8 cellular contexts compared by ENCODE assay signal in genomic region chr9:110029422-110029814, GRCh38.
A peak's percentile ranks its signal among the peaks of the same experiment; 100 is the strongest.
DNase-seq lines count a peak whose midpoint lies in the region; ATAC-seq, FAIRE-seq and TF ChIP-seq lines count a peak whose summit lies in the region.
"Had no signal": no experiment of that assay in that cellular context is flagged by ENCODE, and none has a peak within 500 bp of the region (broad histone marks: within the 10 kb centered on the region; RNA-seq: fewer than 3 reads in every experiment).

No MANE protein-coding gene starts in this region.

- TF ChIP-seq CTCF in astrocyte of the spinal cord (IDR thresholded peaks at IDR 0.05; ENCODE audit: low read depth, low read length) (no peak), left lung (IDR thresholded peaks at IDR 0.05) (no peak), WTC11 (IDR thresholded peaks at IDR 0.05) (no peak)

- POLR2A ChIA-PET in WTC11 (lab: Charles Lee) = no interaction called here

- H3K36me3 ChIP-seq in KOPT-K1 (ENCODE audit: insufficient read depth, low read length) (no peaks in the 10 kb centered on the region), left lung (no peaks in the 10 kb centered on the region)

- H3K4me1 Mint-ChIP-seq in WTC11 = peaks cover 32% of the 10 kb centered on the region
- H3K4me1 Mint-ChIP-seq in activated T-cell treated with anti-CD3 and anti-CD28 coated beads, Interleukin-2, amount 50 U/mL, for 4 hours (ENCODE audit: low read depth) = peaks cover 18% of the 10 kb centered on the region

- no peaks in the 10 kb centered on the region for H3K27me3 Mint-ChIP-seq in WTC11 (ENCODE audit: low read depth)
- H3K27me3 Mint-ChIP-seq in activated T-cell treated with anti-CD3 and anti-CD28 coated beads, Interleukin-2, amount 50 U/mL, for 4 hours (ENCODE audit: low read depth) = no peaks in the 10 kb centered on the region

- H3K9me3 ChIP-seq in KOPT-K1 (ENCODE audit: insufficient read depth, low read length, poor library complexity, severe bottlenecking) (no peaks in the 10 kb centered on the region), left lung (no peaks in the 10 kb centered on the region)

- no peaks in the 10 kb centered on the region for H3K36me3 Mint-ChIP-seq in WTC11
- no peaks in the 10 kb centered on the region for H3K36me3 Mint-ChIP-seq in activated T-cell treated with anti-CD3 and anti-CD28 coated beads, Interleukin-2, amount 50 U/mL, for 4 hours (ENCODE audit: insufficient read depth)

- ATAC-seq in left lung (peak; percentile 74), WTC11 (no peak)
- ATAC-seq in activated T-cell treated with anti-CD3 and anti-CD28 coated beads, Interleukin-2, amount 50 U/mL, for 4 hours = no peak

- no peak overlapping the region for H3K27ac Mint-ChIP-seq in WTC11

- intact Hi-C loops in left lung (cut with DNase I) = no loop called here

- peak overlapping the region; percentile 34 for H3K27ac ChIP-seq in KOPT-K1 (ENCODE audit: low read depth, low read length, poor library complexity, severe bottlenecking)
- peak overlapping the region in 1 of 2 donors; percentile 54 for H3K27ac ChIP-seq in left lung

- in situ Hi-C loops in astrocyte of the spinal cord (cut with HindIII; ENCODE audit: low sequenced_read_pairs) = no loop called here

- CTCF ChIA-PET in WTC11 (lab: Charles Lee) = no interaction called here

- no peaks in the 10 kb centered on the region for H3K27me3 ChIP-seq in left lung

- peaks cover 0 to 31% of the 10 kb centered on the region in 2 donors for H3K4me1 ChIP-seq in left lung

- DNase-seq in astrocyte of the spinal cord (ENCODE audit: low read depth, low spot score) (peak; percentile 75), left lung (no peak), urothelium cell line (ENCODE audit: low spot score) (peak; percentile 46), WTC11 (ENCODE audit: low spot score) (no peak), NCI-H2029 (lab: John Stamatoyannopoulos, UW) (no peak)
- no peak for DNase-seq in activated T-cell treated with anti-CD3 and anti-CD28 coated beads, Interleukin-2, amount 50 U/mL, for 4 hours
- DNase-seq: NCI-H748 treated with DMSO at 0.1 percent for 48 hours had no signal

- 0 out of 2 replicates have a peak, but pooled peaks cover 2% of the 10 kb centered on the region for H3K9me3 Mint-ChIP-seq in WTC11
- no peaks in the 10 kb centered on the region for H3K9me3 Mint-ChIP-seq in activated T-cell treated with anti-CD3 and anti-CD28 coated beads, Interleukin-2, amount 50 U/mL, for 4 hours

- H3K4me3 Mint-ChIP-seq in WTC11 = no peak overlapping the region
- H3K4me3 Mint-ChIP-seq in activated T-cell treated with anti-CD3 and anti-CD28 coated beads, Interleukin-2, amount 50 U/mL, for 4 hours = no peak overlapping the region

- no peak for FAIRE-seq in urothelium cell line (lab: Jason Lieb, UNC)

- H3K4me3 ChIP-seq in astrocyte of the spinal cord (ENCODE audit: low read depth, low read length) (no peak overlapping the region), left lung (no peak overlapping the region)

TF ChIP-seq in WTC11, 78 proteins besides CTCF, POLR2A, EP300 and RAD21:
- TF ChIP-seq ZNF317 (CRISPR knock-in tag; IDR thresholded peaks at IDR 0.05; ENCODE audit: borderline replicate concordance, low read depth) (no peak), ATF2 (CRISPR knock-in tag; IDR thresholded peaks at IDR 0.05; ENCODE audit: borderline replicate concordance, low read depth) (no peak), NFE2L1 (CRISPR knock-in tag; IDR thresholded peaks at IDR 0.05) (no peak), CREM (CRISPR knock-in tag; IDR thresholded peaks at IDR 0.05) (no peak), E2F1 (CRISPR knock-in tag; IDR thresholded peaks at IDR 0.05) (no peak), ZNF423 (CRISPR knock-in tag; IDR thresholded peaks at IDR 0.05) (no peak), NR2C2 (CRISPR knock-in tag; IDR thresholded peaks at IDR 0.05) (no peak), SMAD3 (CRISPR knock-in tag; IDR thresholded peaks at IDR 0.05; ENCODE audit: borderline replicate concordance) (no peak), IRF2 (CRISPR knock-in tag; IDR thresholded peaks at IDR 0.05; ENCODE audit: borderline replicate concordance, low read depth) (no peak), HMGA2 (CRISPR knock-in tag; IDR thresholded peaks at IDR 0.05) (no peak), GRHL2 (CRISPR knock-in tag; IDR thresholded peaks at IDR 0.05; ENCODE audit: insufficient replicate concordance, severe bottlenecking) (no peak), PRDM15 (CRISPR knock-in tag; IDR thresholded peaks at IDR 0.05) (no peak), ZNF219 (CRISPR knock-in tag; IDR thresholded peaks at IDR 0.05; ENCODE audit: borderline replicate concordance) (no peak), ZBTB43 (CRISPR knock-in tag; IDR thresholded peaks at IDR 0.05) (no peak), MXD4 (CRISPR knock-in tag; IDR thresholded peaks at IDR 0.05; ENCODE audit: borderline replicate concordance) (no peak)
TF ChIP-seq in WTC11: peak in this region for 0.

Comparison
In these comparisons a context has a peak if more than half of its experiments do, and no peak if none do; other contexts are left out.
1. DNase-seq: peak in astrocyte of the spinal cord (single experiment) and urothelium cell line (single experiment); none in left lung (0 of 2), WTC11 (single experiment), activated T-cell treated with anti-CD3 and anti-CD28 coated beads, Interleukin-2, amount 50 U/mL, for 4 hours (single experiment) and NCI-H2029 (single experiment).